Comparison of ENCODE assay signal across 8 cellular contexts in genomic region chr5:55691265-55692105, GRCh38. TPM values are rescaled to one million over a fixed set of nuclear protein-coding genes. Genes with fewer than 3 reads are reported as not detected.
DNase-seq lines count a peak whose midpoint lies in the region; TF ChIP-seq lines count a peak whose summit lies in the region.

No MANE protein-coding gene starts in this region.

- H3K9me2 ChIP-seq in Karpas-422 (replicated peaks; ENCODE audit: insufficient read depth, low read length), result no peaks in the 10 kb centered on the region

- TF ChIP-seq POLR2A in esophagus squamous epithelium (IDR thresholded peaks at IDR 0.05), result no peak

- H4K20me1 ChIP-seq in Karpas-422 (ENCODE audit: insufficient read depth, low read depth, low read length), result no peaks in the 10 kb centered on the region

- no peaks in the 10 kb centered on the region for H3K9me3 ChIP-seq in Karpas-422 (ENCODE audit: low read length)
- no peaks in the 10 kb centered on the region for H3K9me3 ChIP-seq in esophagus squamous epithelium

- no peak overlapping the region for H3K27ac ChIP-seq in Karpas-422 (ENCODE audit: low read length)
- peak overlapping the region in 3 of 4 donors; percentile 22 to 54 (median 40) for H3K27ac ChIP-seq in esophagus squamous epithelium

- H3K4me3 Mint-ChIP-seq in nephron progenitor cell, result no peak overlapping the region

- no peak overlapping the region for H2AFZ ChIP-seq in Karpas-422 (ENCODE audit: low read length)

- H3K4me1 ChIP-seq in Karpas-422 (ENCODE audit: low read length) (no peaks in the 10 kb centered on the region; the same call in 1 of the 2 replicates), esophagus squamous epithelium (peaks cover 0 to 20% (median 0%) of the 10 kb centered on the region in 3 donors)

- peaks cover 15% of the 10 kb centered on the region; the same call in 1 of the 2 replicates for H3K79me2 ChIP-seq in Karpas-422 (ENCODE audit: low read length)

- H3K27me3 Mint-ChIP-seq in nephron progenitor cell (ENCODE audit: low read depth, poor library complexity), result no peaks in the 10 kb centered on the region

- 46 to 64% methylated on average over 2 of the region's 2 CpGs for WGBS in esophagus squamous epithelium, 2 donors

- H3K36me3 ChIP-seq in Karpas-422 (ENCODE audit: insufficient read depth, low read length), result no peaks in the 10 kb centered on the region
- peaks cover 0 to 6% (median 0%) of the 10 kb centered on the region in 3 donors for H3K36me3 ChIP-seq in esophagus squamous epithelium

- H3K9ac ChIP-seq in Karpas-422 (ENCODE audit: low read length), result no peak overlapping the region

- H3K4me1 Mint-ChIP-seq in nephron progenitor cell, result no peaks in the 10 kb centered on the region

- no peak overlapping the region for H3K4me2 ChIP-seq in Karpas-422 (ENCODE audit: low read depth, low read length, poor library complexity, severe bottlenecking)

- H3K27me3 ChIP-seq in Karpas-422 (ENCODE audit: low read length) (no peaks in the 10 kb centered on the region), esophagus squamous epithelium (no peaks in the 10 kb centered on the region)

- DNase-seq in DMS 273 (lab: John Stamatoyannopoulos, UW; ENCODE audit: unreplicated experiment) (peak; percentile 68), Karpas-422 (peak; percentile 84), SHP77 treated with DMSO at 0.1 percent for 48 hours (lab: John Stamatoyannopoulos, UW) (peak; percentile 36), esophagus squamous epithelium (lab: John Stamatoyannopoulos, UW) (no peak), nephron progenitor cell (no peak), KG1 (lab: John Stamatoyannopoulos, UW) (no peak)
- no peak for DNase-seq in stimulated activated CD4-positive, alpha-beta T cell treated with anti-CD3 and anti-CD28 coated beads, Interleukin-4, amount 100 ng/mL, for 4 hours
- DNase-seq in stimulated activated CD4-positive, alpha-beta T cell treated with anti-CD3 and anti-CD28 coated beads, Interleukin-1b, Interleukin-23, amount 100 ng/mL, for 48 hours, result no peak

- H3K36me3 Mint-ChIP-seq in nephron progenitor cell (ENCODE audit: low read depth), result peaks cover 27% of the 10 kb centered on the region

- TF ChIP-seq CTCF in esophagus squamous epithelium (IDR thresholded peaks at IDR 0.05) (peak; percentile 30 to 79 (median 61)), nephron progenitor cell (IDR thresholded peaks at IDR 0.05) (peak; percentile 60)

- intact Hi-C loops in esophagus squamous epithelium (cut with DNase I), result loop anchor here (5.0 to 10.0 kb wide), 2 partner anchors 284 to 347 kb away; no protein-coding TSS in a partner anchor

- peaks cover 13% of the 10 kb centered on the region for H3K9me3 Mint-ChIP-seq in nephron progenitor cell

- H3K4me3 ChIP-seq in Karpas-422 (ENCODE audit: low read length) (no peak overlapping the region), esophagus squamous epithelium (peak overlapping the region in 1 of 4 donors; percentile 24)

- H3K27ac Mint-ChIP-seq in nephron progenitor cell, result no peak overlapping the region

RNA-seq across cellular contexts. Expression of gene SLC38A9, which starts 20.6 kb away (rescaled TPM):
- 46.9 and 67.0 TPM in 2 replicates for total RNA-seq in Karpas-422 (2014; rRNA removed; shearing (Covaris generic); ENCODE audit: low replicate concordance)
- total RNA-seq in esophagus squamous epithelium, result 10 to 100 TPM; 16.0 to 29.8 (median 23.3) TPM

RNA-seq across cellular contexts. Expression of gene DDX4, which starts 46.4 kb away (rescaled TPM):
- not detected in 2 replicates for total RNA-seq in Karpas-422 (2014; rRNA removed; shearing (Covaris generic); ENCODE audit: low replicate concordance)
- total RNA-seq in esophagus squamous epithelium, result not detected

Comparison
In these comparisons a context has a peak if more than half of its experiments do, and no peak if none do; other contexts are left out.
1. DNase-seq: peak in DMS 273 (single experiment), Karpas-422 (single experiment) and SHP77 treated with DMSO at 0.1 percent for 48 hours (single experiment); none in esophagus squamous epithelium (single experiment), nephron progenitor cell (single experiment), KG1 (single experiment), stimulated activated CD4-positive, alpha-beta T cell treated with anti-CD3 and anti-CD28 coated beads, Interleukin-4, amount 100 ng/mL, for 4 hours (0 of 2) and stimulated activated CD4-positive, alpha-beta T cell treated with anti-CD3 and anti-CD28 coated beads, Interleukin-1b, Interleukin-23, amount 100 ng/mL, for 48 hours (single experiment).